ENCODE assay signal across 1 cellular context in the genomic region with DNA sequence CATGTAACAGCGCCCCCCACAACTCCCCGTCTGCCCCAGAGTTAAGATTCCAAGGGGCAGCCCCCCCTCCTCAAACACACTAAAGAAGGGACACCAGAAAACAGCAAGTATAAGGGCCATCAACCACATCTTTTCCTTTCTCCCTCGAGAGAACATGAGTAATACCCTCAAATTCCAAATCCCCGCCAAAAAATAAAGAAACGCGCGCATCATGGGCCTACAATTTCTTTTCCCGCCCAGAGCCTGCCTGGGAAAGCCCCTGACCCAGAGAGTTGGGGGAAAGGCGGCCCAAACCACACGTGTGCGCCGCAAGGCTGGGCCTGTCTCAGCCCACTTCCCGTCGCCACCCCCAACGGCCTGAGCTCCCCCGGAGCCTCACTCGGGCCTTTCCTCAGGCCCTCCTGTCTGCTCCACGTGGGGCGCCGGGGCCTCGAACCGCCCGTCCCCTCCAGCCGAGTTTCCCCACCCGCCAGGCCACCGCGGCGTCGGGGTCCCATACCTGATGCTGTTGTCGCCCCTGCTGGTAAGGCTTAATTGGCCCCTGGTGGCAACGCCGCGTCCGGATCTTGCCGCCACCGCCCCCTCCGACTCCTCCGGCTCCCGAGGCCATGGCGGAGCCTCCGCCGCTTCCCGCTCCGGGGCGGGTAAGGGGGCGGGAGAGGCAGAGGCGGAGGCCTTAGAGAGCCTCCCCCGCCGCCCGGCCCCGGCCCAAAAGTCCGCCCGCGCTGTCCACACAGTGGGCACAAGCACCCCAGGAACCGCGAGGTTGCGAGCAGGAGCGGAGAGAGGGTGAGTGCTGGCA.
A peak's percentile ranks its signal among the peaks of the same experiment; 100 is the strongest.
TF ChIP-seq lines count a peak whose summit lies in the region.

No MANE protein-coding gene starts in this region.

TF ChIP-seq in HepG2, 621 proteins besides CTCF, POLR2A, EP300 and RAD21 (continued from another document and continues in another):
- no peak; the same call in 1 of the 2 replicates for TF ChIP-seq RNF219 (CRISPR knock-in tag; IDR thresholded peaks at IDR 0.05)
- peak; percentile 15; the same call in 1 of the 2 replicates for TF ChIP-seq TAF1 (CRISPR knock-in tag; IDR thresholded peaks at IDR 0.05)
- TF ChIP-seq MED13 (CRISPR knock-in tag; IDR thresholded peaks at IDR 0.05) = peak; percentile 78; the same call in 1 of the 2 replicates
- TF ChIP-seq, protein P1, sequence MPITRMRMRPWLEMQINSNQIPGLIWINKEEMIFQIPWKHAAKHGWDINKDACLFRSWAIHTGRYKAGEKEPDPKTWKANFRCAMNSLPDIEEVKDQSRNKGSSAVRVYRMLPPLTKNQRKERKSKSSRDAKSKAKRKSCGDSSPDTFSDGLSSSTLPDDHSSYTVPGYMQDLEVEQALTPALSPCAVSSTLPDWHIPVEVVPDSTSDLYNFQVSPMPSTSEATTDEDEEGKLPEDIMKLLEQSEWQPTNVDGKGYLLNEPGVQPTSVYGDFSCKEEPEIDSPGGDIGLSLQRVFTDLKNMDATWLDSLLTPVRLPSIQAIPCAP (CRISPR knock-in tag; IDR thresholded peaks at IDR 0.05; ENCODE audit: low read depth) = peak; percentile 26; the same call in 1 of the 2 replicates
- 0 out of 2 replicates have a peak, but pooled peaks have one; percentile 32 for TF ChIP-seq ZNF251 (CRISPR knock-in tag; IDR thresholded peaks at IDR 0.05)
- peak; percentile 62 for TF ChIP-seq ZNF883 (CRISPR knock-in tag; IDR thresholded peaks at IDR 0.05; ENCODE audit: not compliant biosample characterization)
- no peak for TF ChIP-seq MAF1 (CRISPR knock-in tag; IDR thresholded peaks at IDR 0.05; ENCODE audit: borderline replicate concordance)
- 0 out of 2 replicates have a peak, but pooled peaks have one; percentile 22 for TF ChIP-seq TBX3 (IDR thresholded peaks at IDR 0.05; ENCODE audit: borderline replicate concordance)
- TF ChIP-seq NR2F2 (IDR thresholded peaks at IDR 0.05; ENCODE audit: borderline replicate concordance, low read depth) = no peak
- TF ChIP-seq ZMYM3 (CRISPR knock-in tag; IDR thresholded peaks at IDR 0.05) = peak; percentile 6
- 0 out of 2 replicates have a peak, but pooled peaks have one; percentile 30 for TF ChIP-seq KMT2A (CRISPR knock-in tag; IDR thresholded peaks at IDR 0.05)
- TF ChIP-seq ARHGAP35 (CRISPR knock-in tag; IDR thresholded peaks at IDR 0.05; ENCODE audit: borderline replicate concordance) = no peak; the same call in 1 of the 2 replicates
- peak; percentile 53; the same call in 1 of the 2 replicates for TF ChIP-seq SIN3A (IDR thresholded peaks at IDR 0.05; ENCODE audit: borderline replicate concordance, low read depth, low read length)
- TF ChIP-seq ZNF263 (CRISPR knock-in tag; IDR thresholded peaks at IDR 0.05) = peak; percentile 13; the same call in 1 of the 2 replicates
- peak; percentile 65 for TF ChIP-seq ZNF274 (CRISPR knock-in tag; IDR thresholded peaks at IDR 0.05)
- TF ChIP-seq, protein P2, sequence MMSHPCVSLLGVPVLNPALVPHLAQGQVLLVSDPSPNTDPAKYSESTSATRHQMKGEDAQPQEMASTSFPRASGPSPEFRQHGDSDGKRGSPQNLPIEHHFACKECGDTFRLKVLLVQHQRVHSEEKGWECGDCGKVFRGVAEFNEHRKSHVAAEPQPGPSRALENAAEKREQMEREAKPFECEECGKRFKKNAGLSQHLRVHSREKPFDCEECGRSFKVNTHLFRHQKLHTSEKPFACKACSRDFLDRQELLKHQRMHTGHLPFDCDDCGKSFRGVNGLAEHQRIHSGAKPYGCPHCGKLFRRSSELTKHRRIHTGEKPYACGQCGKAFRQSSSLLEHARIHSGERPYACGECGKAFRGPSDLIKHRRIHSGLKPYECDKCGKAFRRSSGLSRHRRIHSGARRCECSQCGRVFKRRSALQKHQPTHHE (CRISPR knock-in tag; IDR thresholded peaks at IDR 0.05; ENCODE audit: borderline replicate concordance) = peak; percentile 80
- TF ChIP-seq HNRNPL (IDR thresholded peaks at IDR 0.05; ENCODE audit: low read depth, low read length) = 0 out of 2 replicates have a peak, but pooled peaks have one; percentile 14
- no peak; the same call in 1 of the 2 replicates for TF ChIP-seq NCOR1 (IDR thresholded peaks at IDR 0.05; ENCODE audit: borderline replicate concordance, low read length)
- no peak for TF ChIP-seq ZSCAN20 (CRISPR knock-in tag; IDR thresholded peaks at IDR 0.05; ENCODE audit: borderline replicate concordance)
- TF ChIP-seq GABPA (IDR thresholded peaks at IDR 0.05; ENCODE audit: low read depth, low read length) = peak; percentile 34
- TF ChIP-seq GABPA (CRISPR knock-in tag; IDR thresholded peaks at IDR 0.05; ENCODE audit: low read depth) = no peak
- TF ChIP-seq KDM5B (CRISPR knock-in tag; IDR thresholded peaks at IDR 0.05; ENCODE audit: borderline replicate concordance) = peak; percentile 71; the same call in 1 of the 2 replicates
- TF ChIP-seq PHB2 (IDR thresholded peaks at IDR 0.05; ENCODE audit: partially characterized antibody) = no peak
- TF ChIP-seq ZFX (CRISPR knock-in tag; IDR thresholded peaks at IDR 0.05; ENCODE audit: low read depth) = peak; percentile 89; the same call in 1 of the 2 replicates
- TF ChIP-seq PTBP1 (IDR thresholded peaks at IDR 0.05; ENCODE audit: low read depth, low read length, poor library complexity, severe bottlenecking) = peak; percentile 60
- peak; percentile 97 for TF ChIP-seq AGO2 (optimal IDR thresholded peaks at IDR 0.05; ENCODE audit: low read depth, low read length)
- peak in 1 of 2 experiments; percentile 89 for TF ChIP-seq HMGXB4 (CRISPR knock-in tag; IDR thresholded peaks at IDR 0.05; ENCODE audit: borderline replicate concordance in 1 of 2, low read depth in 1 of 2)
- 0 out of 2 replicates have a peak, but pooled peaks have one; percentile 8 for TF ChIP-seq NAIF1 (CRISPR knock-in tag; IDR thresholded peaks at IDR 0.05; ENCODE audit: borderline replicate concordance)
- TF ChIP-seq ZNF776 (CRISPR knock-in tag; IDR thresholded peaks at IDR 0.05) = peak; percentile 22; the same call in 1 of the 2 replicates
- TF ChIP-seq, protein P3, sequence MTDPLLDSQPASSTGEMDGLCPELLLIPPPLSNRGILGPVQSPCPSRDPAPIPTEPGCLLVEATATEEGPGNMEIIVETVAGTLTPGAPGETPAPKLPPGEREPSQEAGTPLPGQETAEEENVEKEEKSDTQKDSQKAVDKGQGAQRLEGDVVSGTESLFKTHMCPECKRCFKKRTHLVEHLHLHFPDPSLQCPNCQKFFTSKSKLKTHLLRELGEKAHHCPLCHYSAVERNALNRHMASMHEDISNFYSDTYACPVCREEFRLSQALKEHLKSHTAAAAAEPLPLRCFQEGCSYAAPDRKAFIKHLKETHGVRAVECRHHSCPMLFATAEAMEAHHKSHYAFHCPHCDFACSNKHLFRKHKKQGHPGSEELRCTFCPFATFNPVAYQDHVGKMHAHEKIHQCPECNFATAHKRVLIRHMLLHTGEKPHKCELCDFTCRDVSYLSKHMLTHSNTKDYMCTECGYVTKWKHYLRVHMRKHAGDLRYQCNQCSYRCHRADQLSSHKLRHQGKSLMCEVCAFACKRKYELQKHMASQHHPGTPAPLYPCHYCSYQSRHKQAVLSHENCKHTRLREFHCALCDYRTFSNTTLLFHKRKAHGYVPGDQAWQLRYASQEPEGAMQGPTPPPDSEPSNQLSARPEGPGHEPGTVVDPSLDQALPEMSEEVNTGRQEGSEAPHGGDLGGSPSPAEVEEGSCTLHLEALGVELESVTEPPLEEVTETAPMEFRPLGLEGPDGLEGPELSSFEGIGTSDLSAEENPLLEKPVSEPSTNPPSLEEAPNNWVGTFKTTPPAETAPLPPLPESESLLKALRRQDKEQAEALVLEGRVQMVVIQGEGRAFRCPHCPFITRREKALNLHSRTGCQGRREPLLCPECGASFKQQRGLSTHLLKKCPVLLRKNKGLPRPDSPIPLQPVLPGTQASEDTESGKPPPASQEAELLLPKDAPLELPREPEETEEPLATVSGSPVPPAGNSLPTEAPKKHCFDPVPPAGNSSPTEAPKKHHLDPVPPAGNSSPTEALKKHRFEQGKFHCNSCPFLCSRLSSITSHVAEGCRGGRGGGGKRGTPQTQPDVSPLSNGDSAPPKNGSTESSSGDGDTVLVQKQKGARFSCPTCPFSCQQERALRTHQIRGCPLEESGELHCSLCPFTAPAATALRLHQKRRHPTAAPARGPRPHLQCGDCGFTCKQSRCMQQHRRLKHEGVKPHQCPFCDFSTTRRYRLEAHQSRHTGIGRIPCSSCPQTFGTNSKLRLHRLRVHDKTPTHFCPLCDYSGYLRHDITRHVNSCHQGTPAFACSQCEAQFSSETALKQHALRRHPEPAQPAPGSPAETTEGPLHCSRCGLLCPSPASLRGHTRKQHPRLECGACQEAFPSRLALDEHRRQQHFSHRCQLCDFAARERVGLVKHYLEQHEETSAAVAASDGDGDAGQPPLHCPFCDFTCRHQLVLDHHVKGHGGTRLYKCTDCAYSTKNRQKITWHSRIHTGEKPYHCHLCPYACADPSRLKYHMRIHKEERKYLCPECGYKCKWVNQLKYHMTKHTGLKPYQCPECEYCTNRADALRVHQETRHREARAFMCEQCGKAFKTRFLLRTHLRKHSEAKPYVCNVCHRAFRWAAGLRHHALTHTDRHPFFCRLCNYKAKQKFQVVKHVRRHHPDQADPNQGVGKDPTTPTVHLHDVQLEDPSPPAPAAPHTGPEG (CRISPR knock-in tag; IDR thresholded peaks at IDR 0.05) = 0 out of 2 replicates have a peak, but pooled peaks have one; percentile 24
- TF ChIP-seq, protein P4, sequence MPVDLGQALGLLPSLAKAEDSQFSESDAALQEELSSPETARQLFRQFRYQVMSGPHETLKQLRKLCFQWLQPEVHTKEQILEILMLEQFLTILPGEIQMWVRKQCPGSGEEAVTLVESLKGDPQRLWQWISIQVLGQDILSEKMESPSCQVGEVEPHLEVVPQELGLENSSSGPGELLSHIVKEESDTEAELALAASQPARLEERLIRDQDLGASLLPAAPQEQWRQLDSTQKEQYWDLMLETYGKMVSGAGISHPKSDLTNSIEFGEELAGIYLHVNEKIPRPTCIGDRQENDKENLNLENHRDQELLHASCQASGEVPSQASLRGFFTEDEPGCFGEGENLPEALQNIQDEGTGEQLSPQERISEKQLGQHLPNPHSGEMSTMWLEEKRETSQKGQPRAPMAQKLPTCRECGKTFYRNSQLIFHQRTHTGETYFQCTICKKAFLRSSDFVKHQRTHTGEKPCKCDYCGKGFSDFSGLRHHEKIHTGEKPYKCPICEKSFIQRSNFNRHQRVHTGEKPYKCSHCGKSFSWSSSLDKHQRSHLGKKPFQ (CRISPR knock-in tag; IDR thresholded peaks at IDR 0.05; ENCODE audit: insufficient replicate concordance) = peak; percentile 78
- TF ChIP-seq, protein P5, sequence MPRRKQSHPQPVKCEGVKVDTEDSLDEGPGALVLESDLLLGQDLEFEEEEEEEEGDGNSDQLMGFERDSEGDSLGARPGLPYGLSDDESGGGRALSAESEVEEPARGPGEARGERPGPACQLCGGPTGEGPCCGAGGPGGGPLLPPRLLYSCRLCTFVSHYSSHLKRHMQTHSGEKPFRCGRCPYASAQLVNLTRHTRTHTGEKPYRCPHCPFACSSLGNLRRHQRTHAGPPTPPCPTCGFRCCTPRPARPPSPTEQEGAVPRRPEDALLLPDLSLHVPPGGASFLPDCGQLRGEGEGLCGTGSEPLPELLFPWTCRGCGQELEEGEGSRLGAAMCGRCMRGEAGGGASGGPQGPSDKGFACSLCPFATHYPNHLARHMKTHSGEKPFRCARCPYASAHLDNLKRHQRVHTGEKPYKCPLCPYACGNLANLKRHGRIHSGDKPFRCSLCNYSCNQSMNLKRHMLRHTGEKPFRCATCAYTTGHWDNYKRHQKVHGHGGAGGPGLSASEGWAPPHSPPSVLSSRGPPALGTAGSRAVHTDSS (CRISPR knock-in tag; conservative IDR thresholded peaks at IDR 0.05) = 0 out of 2 replicates have a peak, but pooled peaks have one; percentile 17
- no peak for TF ChIP-seq SP1 (IDR thresholded peaks at IDR 0.05)
- TF ChIP-seq SP1 (CRISPR knock-in tag; IDR thresholded peaks at IDR 0.05) = peak; percentile 21; the same call in 1 of the 2 replicates
- TF ChIP-seq RAD51 (IDR thresholded peaks at IDR 0.05; ENCODE audit: borderline replicate concordance) = no peak
- peak; percentile 67; the same call in 1 of the 2 replicates for TF ChIP-seq CBFB (CRISPR knock-in tag; IDR thresholded peaks at IDR 0.05)
- peak; percentile 6; the same call in 1 of the 2 replicates for TF ChIP-seq ZNF414 (CRISPR knock-in tag; IDR thresholded peaks at IDR 0.05)
- peak; percentile 72 for TF ChIP-seq MXD3 (CRISPR knock-in tag; IDR thresholded peaks at IDR 0.05)
- peak; percentile 82 for TF ChIP-seq SALL2 (CRISPR knock-in tag; IDR thresholded peaks at IDR 0.05)
